20 cellular contexts compared by ENCODE assay signal in the genomic region with DNA sequence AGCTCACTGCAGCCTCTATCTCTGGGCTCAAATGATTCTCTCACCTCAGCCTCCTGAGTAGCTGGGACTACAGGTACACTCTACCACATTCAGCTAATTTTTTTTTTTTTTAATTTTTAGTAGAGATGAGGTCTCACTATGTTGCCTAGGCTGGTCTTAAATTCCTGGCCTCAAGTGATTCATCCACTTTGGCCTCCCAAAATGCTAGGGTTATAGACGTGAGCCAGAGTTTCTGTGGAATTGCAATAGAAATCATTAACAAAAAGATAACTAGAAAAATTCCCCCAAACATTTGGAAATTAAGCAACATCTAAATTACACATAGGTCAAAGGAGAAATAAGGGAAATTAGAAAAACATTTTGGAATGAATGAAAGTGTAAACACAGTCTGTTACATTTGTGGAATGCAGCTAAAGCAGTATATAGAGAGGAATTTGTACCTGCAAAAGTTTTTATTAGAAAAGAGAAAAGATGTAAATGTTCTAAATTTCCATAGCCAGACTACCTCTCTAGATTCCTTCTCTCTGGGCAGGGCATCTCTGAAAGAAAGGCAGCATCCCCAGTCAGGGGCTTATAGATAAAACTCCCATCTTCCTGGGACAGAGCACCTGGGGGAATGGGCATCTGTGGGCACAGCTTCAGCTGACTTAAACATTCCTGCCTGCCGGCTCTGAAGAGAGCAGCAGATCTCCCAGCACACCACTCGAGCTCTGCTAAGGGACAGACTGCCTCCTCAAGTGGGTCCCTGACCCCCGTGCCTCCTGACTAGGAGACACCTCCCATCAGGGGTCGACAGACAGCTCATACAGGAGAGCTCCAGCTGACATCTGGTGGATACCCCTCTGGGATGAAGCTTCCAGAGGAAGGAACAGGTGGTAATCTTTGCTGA. TPM values are rescaled to one million over a fixed set of nuclear protein-coding genes. Genes with fewer than 3 reads are reported as not detected.
A peak's percentile ranks its signal among the peaks of the same experiment; 100 is the strongest.
DNase-seq lines count a peak whose midpoint lies in the region; ATAC-seq and TF ChIP-seq lines count a peak whose summit lies in the region.
"Had no signal": no experiment of that assay in that cellular context is flagged by ENCODE, and none has a peak within 500 bp of the region (broad histone marks: within the 10 kb centered on the region; RNA-seq: fewer than 3 reads in every experiment).

No MANE protein-coding gene starts in this region.

- no peaks in the 10 kb centered on the region for H3K27me3 ChIP-seq in IMR-90 (ENCODE audit: control insufficient read depth, insufficient read depth, low read length)
- no peaks in the 10 kb centered on the region for H3K27me3 ChIP-seq in liver (ENCODE audit: control insufficient read depth in 4 of 4, insufficient read depth in 4 of 4, low read length in 3 of 4)
- H3K27me3 ChIP-seq: BLaER1 had no signal

- H3K4ac ChIP-seq in IMR-90 (ENCODE audit: low read depth, low read length) = no peak overlapping the region

- TF ChIP-seq RAD21 in IMR-90 (IDR thresholded peaks at IDR 0.05; ENCODE audit: low read length) (no peak), liver (IDR thresholded peaks at IDR 0.05) (no peak)

- ATAC-seq in IMR-90 (ENCODE audit: low read depth) = 0 out of 2 replicates have a peak, but pooled peaks have one; percentile 40
- ATAC-seq in stimulated activated naive B cell treated with anti-CD40 and anti-IgM and Interleukin-4, amounts not matched to agents 10 μg/mL and 1 μg/mL and 100 μg/mL, for 72 hours (replicated peaks) = no peak
- no peak for ATAC-seq in HG03097 (IDR thresholded peaks at IDR 0.05; ENCODE audit: low FRiP score, unreplicated experiment)
- ATAC-seq: CD8-positive, alpha-beta T cell; GM12878 had no signal

- 0 out of 2 replicates have a peak, but pooled peaks cover 6% of the 10 kb centered on the region for H3K9me1 ChIP-seq in IMR-90 (ENCODE audit: insufficient read depth, low read length)

- H3K36me3 ChIP-seq in IMR-90 (ENCODE audit: control insufficient read depth, insufficient read depth, low read length) (peaks cover 2% of the 10 kb centered on the region; the same call in 1 of the 2 replicates), liver (ENCODE audit: control insufficient read depth in 4 of 4, insufficient read depth in 3 of 4, low read depth in 1 of 4, low read length in 3 of 4) (peaks cover 0 to 1% (median 0%) of the 10 kb centered on the region in 4 donors)
- H3K36me3 ChIP-seq: HAP-1 had no signal

- H2AK5ac ChIP-seq in IMR-90 (ENCODE audit: low read depth, low read length) = no peak overlapping the region

- H3K4me3 Mint-ChIP-seq in stimulated activated naive B cell treated with anti-CD40 and anti-IgM and Interleukin-4, amounts not matched to agents 10 μg/mL and 1 μg/mL and 100 μg/mL, for 72 hours = no peak overlapping the region
- H3K4me3 Mint-ChIP-seq: B cell; CD4-positive, CD25-positive, alpha-beta regulatory T cell; CD8-positive, alpha-beta T cell; HFFc6 had no signal

- no peak overlapping the region for H3K14ac ChIP-seq in IMR-90 (replicated peaks; ENCODE audit: low read depth, low read length)

- intact Hi-C loops in IMR-90 (cut with micrococcal nuclease) = no loop called here

- H3K4me2 ChIP-seq in IMR-90 (ENCODE audit: low read depth, low read length) = no peak overlapping the region
- H3K4me2 ChIP-seq: BLaER1 had no signal

- H4K20me1 ChIP-seq in IMR-90 (ENCODE audit: insufficient read depth, low read length) = no peaks in the 10 kb centered on the region

- WGBS in IMR-90 (ENCODE audit: extremely low coverage in 2 of 2, insufficient read length in 1 of 2), 2 experiments = 96% methylated on average over 3 of the region's 5 CpGs; no CpG with 5 or more reads in 1 of the 2 experiments
- WGBS in liver = 86% methylated on average over 5 of the region's 5 CpGs

- H3K4me1 ChIP-seq in IMR-90 (ENCODE audit: control insufficient read depth, insufficient read depth, low read length) (no peaks in the 10 kb centered on the region), liver (ENCODE audit: control insufficient read depth in 4 of 4, insufficient read depth in 4 of 4, low read length in 3 of 4) (peaks cover 0 to 15% (median 9%) of the 10 kb centered on the region in 4 donors)
- H3K4me1 ChIP-seq: BLaER1, HAP-1 had no signal

- no peak for TF ChIP-seq POLR2A in IMR-90 (IDR thresholded peaks at IDR 0.05; ENCODE audit: low read depth, low read length)

- no peak overlapping the region for H2BK5ac ChIP-seq in IMR-90 (ENCODE audit: low read depth, low read length, poor library complexity, severe bottlenecking)

- peak overlapping the region; percentile 47 for H3K27ac Mint-ChIP-seq in stimulated activated naive B cell treated with anti-CD40 and anti-IgM and Interleukin-4, amounts not matched to agents 10 μg/mL and 1 μg/mL and 100 μg/mL, for 72 hours
- H3K27ac Mint-ChIP-seq: B cell; CD4-positive, CD25-positive, alpha-beta regulatory T cell; CD8-positive, alpha-beta T cell; HFFc6 had no signal

- BruUV-seq in IMR-90 (replicated peaks; lab: Mats Ljungman, UMichigan) = no TSS peak

- dilution Hi-C loops in IMR-90 (cut with HindIII; ENCODE audit: low sequenced_read_pairs, unreplicated experiment) = no loop called here

- in situ Hi-C loops in IMR-90 (cut with MboI; ENCODE audit: low sequenced_read_pairs) = no loop called here

- H3K79me1 ChIP-seq in IMR-90 (ENCODE audit: low read depth in 1 of 2, low read length in 2 of 2) = peaks cover 7 to 12% of the 10 kb centered on the region in 2 experiments; a peak in 2 of 4 replicates

- H3K9me3 ChIP-seq in IMR-90 (ENCODE audit: control insufficient read depth, insufficient read depth, low read length) (no peaks in the 10 kb centered on the region; the same call in 1 of the 2 replicates), liver (ENCODE audit: control insufficient read depth in 4 of 4, low read length in 3 of 4) (no peaks in the 10 kb centered on the region)
- H3K9me3 ChIP-seq: HAP-1 had no signal

- H2BK20ac ChIP-seq in IMR-90 (ENCODE audit: low read depth, low read length) = no peak overlapping the region

- H3K4me3 ChIP-seq in IMR-90 (ENCODE audit: insufficient read depth, low read depth, low read length) (no peak overlapping the region), liver (ENCODE audit: low read depth in 1 of 3, low read length in 3 of 3) (no peak overlapping the region)
- H3K4me3 ChIP-seq: BLaER1, GM12878, GM23248, HAP-1 had no signal

- H3K9ac ChIP-seq in IMR-90 (ENCODE audit: low read depth, low read length) (no peak overlapping the region), liver (ENCODE audit: low read depth in 1 of 2, low read length in 2 of 2) (no peak overlapping the region)
- H3K9ac ChIP-seq: BLaER1, GM23248 had no signal

- H3K56ac ChIP-seq in IMR-90 (ENCODE audit: extremely low read depth, insufficient read depth, low read length) = no peak overlapping the region

- POLR2A ChIA-PET in IMR-90 (lab: Charles Lee; ENCODE audit: unreplicated experiment) = no interaction called here

- H3K27me3 Mint-ChIP-seq in stimulated activated naive B cell treated with anti-CD40 and anti-IgM and Interleukin-4, amounts not matched to agents 10 μg/mL and 1 μg/mL and 100 μg/mL, for 72 hours = no peaks in the 10 kb centered on the region
- H3K27me3 Mint-ChIP-seq: B cell; CD4-positive, CD25-positive, alpha-beta regulatory T cell had no signal

- H3K18ac ChIP-seq in IMR-90 (ENCODE audit: low read depth, low read length) = peak overlapping the region; percentile 20; the same call in 1 of the 2 replicates

- no peak overlapping the region for H2BK120ac ChIP-seq in IMR-90 (ENCODE audit: low read depth, low read length)

- CTCF ChIA-PET in IMR-90 (lab: Yijun Ruan, JAX) = no interaction called here

- H2AFZ ChIP-seq in IMR-90 (replicated peaks; ENCODE audit: low read length, poor library complexity) = no peak overlapping the region
- H2AFZ ChIP-seq: GM23248 had no signal

- no peak overlapping the region for H4K5ac ChIP-seq in IMR-90 (ENCODE audit: low read depth, low read length)

- H3K4me1 Mint-ChIP-seq in stimulated activated naive B cell treated with anti-CD40 and anti-IgM and Interleukin-4, amounts not matched to agents 10 μg/mL and 1 μg/mL and 100 μg/mL, for 72 hours = peaks cover 0 to 2% of the 10 kb centered on the region in 2 donors
- H3K4me1 Mint-ChIP-seq: B cell had no signal

- H3K23ac ChIP-seq in IMR-90 (ENCODE audit: low read depth, low read length) = no peak overlapping the region

- no peak overlapping the region for H2AK9ac ChIP-seq in IMR-90 (replicated peaks; ENCODE audit: low read depth, low read length, poor library complexity)

- DNase-seq in IMR-90 (no peak), kidney tubule cell (ENCODE audit: low spot score) (peak; percentile 40), H4 (ENCODE audit: low spot score) (no peak), COLO668 (lab: John Stamatoyannopoulos, UW; ENCODE audit: unreplicated experiment) (no peak)
- DNase-seq in stimulated activated naive B cell treated with anti-CD40 and anti-IgM and Interleukin-4, amounts not matched to agents 10 μg/mL and 1 μg/mL and 100 μg/mL, for 72 hours = no peak
- DNase-seq: CD4-positive, CD25-positive, alpha-beta regulatory T cell; CD8-positive, alpha-beta T cell; DMS 273 treated with DMSO at 0.1 percent for 48 hours; DMS79; EL; GDM1; GM23248; HFFc6 had no signal

- H4K8ac ChIP-seq in IMR-90 (ENCODE audit: low read depth in 2 of 2, low read length in 2 of 2) = no peak overlapping the region

- H2BK15ac ChIP-seq in IMR-90 (ENCODE audit: low read depth, low read length) = no peak overlapping the region

- H3K27ac ChIP-seq in IMR-90 (ENCODE audit: insufficient read depth, low read length) (peak overlapping the region; percentile 66; the same call in 1 of the 2 replicates), liver (ENCODE audit: low read depth in 1 of 2, low read length in 2 of 2) (no peak overlapping the region)
- H3K27ac ChIP-seq: BLaER1, C4-2B, GM23248 had no signal

- peaks cover 27 to 43% of the 10 kb centered on the region in 2 donors for H3K9me3 Mint-ChIP-seq in stimulated activated naive B cell treated with anti-CD40 and anti-IgM and Interleukin-4, amounts not matched to agents 10 μg/mL and 1 μg/mL and 100 μg/mL, for 72 hours

- peaks cover 26 to 42% of the 10 kb centered on the region in 2 donors for H3K36me3 Mint-ChIP-seq in stimulated activated naive B cell treated with anti-CD40 and anti-IgM and Interleukin-4, amounts not matched to agents 10 μg/mL and 1 μg/mL and 100 μg/mL, for 72 hours

- peak overlapping the region; percentile 11; the same call in 1 of the 2 replicates for H4K91ac ChIP-seq in IMR-90 (ENCODE audit: insufficient read depth, low read depth, low read length)

- TF ChIP-seq CTCF in IMR-90 (conservative IDR thresholded peaks at IDR 0.05; ENCODE audit: low read depth, low read length) (no peak), liver (IDR thresholded peaks at IDR 0.05; ENCODE audit: low read depth, low read length, missing input control) (no peak)

TF ChIP-seq in IMR-90, 13 proteins besides CTCF, POLR2A, EP300 and RAD21 (continues in another document):
- TF ChIP-seq MXI1 (IDR thresholded peaks at IDR 0.05; ENCODE audit: borderline replicate concordance, low read depth, low read length) = no peak

RNA-seq across cellular contexts. Expression of a gene that starts 51.3 kb away (rescaled TPM):
- 42.5 and 46.2 TPM in 2 replicates for total RNA-seq in IMR-90 (2012; rRNA removed)
- polyA plus RNA-seq in IMR-90 (2012; rRNA removed) = 27.8 and 32.3 TPM in 2 replicates
- 13.4 and 16.6 TPM in 2 replicates for polyA plus RNA-seq in IMR-90 (2012; cell fraction: cytosol; rRNA removed)
- polyA plus RNA-seq in IMR-90 (2012; cell fraction: nucleus; rRNA removed; ENCODE audit: low replicate concordance) = 9.3 and 25.4 TPM in 2 replicates
- 100 to 1,000 TPM in 1 of 2 donors, 10 to 100 TPM in 1; 57.4 to 104 TPM for total RNA-seq in liver
- 10 to 100 TPM in 1 of 2 donors, 1 to 10 TPM in 1; 8.4 to 34.6 TPM for polyA plus RNA-seq in liver
- total RNA-seq in H4 (2014; rRNA removed; shearing (Covaris generic)) = 14.8 and 18.4 TPM in 2 replicates
